In the genomic region with DNA sequence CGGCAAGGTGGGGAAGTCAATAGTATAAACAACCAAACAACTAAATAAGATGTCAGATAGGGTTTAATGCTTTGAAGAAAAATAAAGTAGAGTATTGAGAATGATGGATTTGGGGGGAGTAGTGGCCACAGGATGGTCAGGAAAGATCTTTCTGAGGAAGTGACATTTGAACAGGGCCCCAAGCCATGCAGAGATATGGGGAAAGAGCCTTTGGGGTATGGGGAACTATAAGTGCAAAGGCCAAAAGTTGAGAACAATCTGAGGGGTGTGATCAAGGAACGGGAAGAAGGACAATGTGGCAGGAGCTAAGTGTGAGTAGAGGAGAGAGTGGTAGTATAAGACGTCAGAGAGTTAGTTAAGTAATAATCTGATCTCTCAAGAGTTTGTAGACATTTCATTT, we compare ENCODE assay signal across 10 cellular contexts. TPM values are rescaled to one million over a fixed set of nuclear protein-coding genes. Genes with fewer than 3 reads are reported as not detected.
DNase-seq lines count a peak whose midpoint lies in the region; FAIRE-seq and TF ChIP-seq lines count a peak whose summit lies in the region.
"Had no signal": no experiment of that assay in that cellular context is flagged by ENCODE, and none has a peak within 500 bp of the region (broad histone marks: within the 10 kb centered on the region; RNA-seq: fewer than 3 reads in every experiment).

No MANE protein-coding gene starts in this region.

- dilution Hi-C loops in endothelial cell of umbilical vein (cut with MboI; ENCODE audit: extremely low pct_ligation_motif_present, low sequenced_read_pairs), result no loop called here

- peaks cover 19% of the 10 kb centered on the region for H3K4me1 Mint-ChIP-seq in T-helper 2 cell treated with Interferon-gamma antibody and Interleukin-4, amounts not matched to agents 5 μg/mL and 100 μg/mL, for 36 hours (ENCODE audit: low read depth)

- no peak overlapping the region for H2AFZ ChIP-seq in endothelial cell of umbilical vein (ENCODE audit: low read depth, low read length)

- H3K79me2 ChIP-seq in endothelial cell of umbilical vein (ENCODE audit: control insufficient read depth, insufficient read depth, low read length), result peaks cover 44% of the 10 kb centered on the region

- CTCF ChIA-PET in endothelial cell of umbilical vein (lab: Charles Lee), result no interaction called here

- no peak overlapping the region for H3K27ac ChIP-seq in endothelial cell of umbilical vein (ENCODE audit: insufficient read depth, low read depth, low read length)

- H3K27me3 Mint-ChIP-seq in T-helper 2 cell treated with Interferon-gamma antibody and Interleukin-4, amounts not matched to agents 5 μg/mL and 100 μg/mL, for 36 hours (ENCODE audit: low read depth), result peaks cover 15% of the 10 kb centered on the region

- POLR2A ChIA-PET in endothelial cell of umbilical vein (lab: Charles Lee), result no interaction called here

- H3K9me3 ChIP-seq in endothelial cell of umbilical vein (replicated peaks; ENCODE audit: control insufficient read depth, insufficient read depth, low read length), result no peaks in the 10 kb centered on the region
- H3K9me3 ChIP-seq in HAP-1, result no peaks in the 10 kb centered on the region

- no peaks in the 10 kb centered on the region for H3K27me3 ChIP-seq in endothelial cell of umbilical vein (ENCODE audit: control insufficient read depth in 2 of 2, insufficient read depth in 2 of 2, low read length in 2 of 2)
- H3K27me3 ChIP-seq in HAP-1 (ENCODE audit: low read depth), result no peaks in the 10 kb centered on the region

- TF ChIP-seq POLR2A in endothelial cell of umbilical vein (IDR thresholded peaks at IDR 0.05; ENCODE audit: low read depth, low read length), result no peak

- in situ Hi-C loops in HAP-1 (cut with MboI; ENCODE audit: low sequenced_read_pairs), result no loop called here

- no peak overlapping the region for H3K9ac ChIP-seq in endothelial cell of umbilical vein (replicated peaks; ENCODE audit: extremely low read depth, insufficient read depth, low read length)

- H3K4me3 Mint-ChIP-seq in T-helper 2 cell treated with Interferon-gamma antibody and Interleukin-4, amounts not matched to agents 5 μg/mL and 100 μg/mL, for 36 hours, result peak overlapping the region; percentile 96

- peaks cover 13% of the 10 kb centered on the region for H3K36me3 Mint-ChIP-seq in T-helper 2 cell treated with Interferon-gamma antibody and Interleukin-4, amounts not matched to agents 5 μg/mL and 100 μg/mL, for 36 hours (ENCODE audit: low read depth)

- peak overlapping the region; percentile 83 for H3K4me2 ChIP-seq in endothelial cell of umbilical vein (ENCODE audit: insufficient read depth, low read length)

- BruUV-seq in endothelial cell of umbilical vein (replicated peaks; lab: Mats Ljungman, UMichigan), result no TSS peak

- H3K4me3 ChIP-seq in endothelial cell of umbilical vein (replicated peaks in 1 of 3; ENCODE audit: insufficient read depth in 1 of 3, low read depth in 1 of 3, low read length in 3 of 3), result peak overlapping the region in 1 of 3 experiments; percentile 91
- peak overlapping the region; percentile 95 for H3K4me3 ChIP-seq in skeletal muscle cell (ENCODE audit: low read depth, low read length)
- H3K4me3 ChIP-seq in HAP-1, result no peak overlapping the region

- H3K4me1 ChIP-seq in endothelial cell of umbilical vein (ENCODE audit: control insufficient read depth, extremely low read depth, insufficient read depth, low read length) (peaks cover 10% of the 10 kb centered on the region), HAP-1 (peaks cover 8% of the 10 kb centered on the region)

- H3K9me3 Mint-ChIP-seq in T-helper 2 cell treated with Interferon-gamma antibody and Interleukin-4, amounts not matched to agents 5 μg/mL and 100 μg/mL, for 36 hours, result no peaks in the 10 kb centered on the region

- intact Hi-C loops in endothelial cell of umbilical vein (cut with micrococcal nuclease), result no loop called here

- H3K36me3 ChIP-seq in endothelial cell of umbilical vein (ENCODE audit: control insufficient read depth in 2 of 2, extremely low read depth in 1 of 2, insufficient read depth in 2 of 2, low read length in 2 of 2) (no peaks in the 10 kb centered on the region), HAP-1 (replicated peaks) (peaks cover 15% of the 10 kb centered on the region)

- FAIRE-seq in endothelial cell of umbilical vein (lab: Jason Lieb, UNC), result no peak

- H3K27ac Mint-ChIP-seq in T-helper 2 cell treated with Interferon-gamma antibody and Interleukin-4, amounts not matched to agents 5 μg/mL and 100 μg/mL, for 36 hours, result peak overlapping the region; percentile 42

- no peaks in the 10 kb centered on the region for H4K20me1 ChIP-seq in endothelial cell of umbilical vein (replicated peaks; ENCODE audit: control insufficient read depth, extremely low read depth, insufficient read depth, low read length)

- no peak for TF ChIP-seq CTCF in endothelial cell of umbilical vein (IDR thresholded peaks at IDR 0.05; ENCODE audit: extremely low read depth in 1 of 2, insufficient read depth in 1 of 2, low read depth in 1 of 2, low read length in 2 of 2)

- H3K9me1 ChIP-seq in endothelial cell of umbilical vein (replicated peaks; ENCODE audit: control insufficient read depth, extremely low read depth, insufficient read depth, low read length), result no peaks in the 10 kb centered on the region

- no peak for DNase-seq in T-helper 2 cell treated with Interferon-gamma antibody and Interleukin-4, amounts not matched to agents 5 μg/mL and 100 μg/mL, for 36 hours (ENCODE audit: low spot score)
- DNase-seq in T-helper 2 cell, result no peak
- peak; percentile 92 for DNase-seq in SIG-M5 treated with dmso at 0.1 percent for 504 hours (lab: John Stamatoyannopoulos, UW; ENCODE audit: unreplicated experiment)
- DNase-seq in endothelial cell of umbilical vein (ENCODE audit: low read depth, low spot score), result no peak
- DNase-seq in skeletal muscle cell (ENCODE audit: low read depth), result no peak
- DNase-seq in HAP-1 (ENCODE audit: low spot score in 2 of 2), result no peak
- DNase-seq in DMS114 treated with DMSO at 0.1 percent for 48 hours (lab: John Stamatoyannopoulos, UW; ENCODE audit: unreplicated experiment), result no peak
- no peak for DNase-seq in GDM1 (lab: John Stamatoyannopoulos, UW)
- DNase-seq: occipital lobe, substantia nigra had no signal

TF ChIP-seq in endothelial cell of umbilical vein, 7 proteins besides CTCF, POLR2A, EP300 and RAD21:
- TF ChIP-seq MYC (IDR thresholded peaks at IDR 0.05; ENCODE audit: low read depth, low read length) (no peak), JUN (IDR thresholded peaks at IDR 0.05; ENCODE audit: borderline replicate concordance, insufficient read depth, insufficient read length, low read depth) (no peak), FOS (IDR thresholded peaks at IDR 0.05; ENCODE audit: borderline replicate concordance, insufficient read depth, low read length) (no peak), GATA2 (IDR thresholded peaks at IDR 0.05; ENCODE audit: insufficient read depth, insufficient read length, low read depth, low read length) (no peak)
- TF ChIP-seq, protein P1, sequence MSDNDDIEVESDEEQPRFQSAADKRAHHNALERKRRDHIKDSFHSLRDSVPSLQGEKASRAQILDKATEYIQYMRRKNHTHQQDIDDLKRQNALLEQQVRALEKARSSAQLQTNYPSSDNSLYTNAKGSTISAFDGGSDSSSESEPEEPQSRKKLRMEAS (IDR thresholded peaks at IDR 0.05; ENCODE audit: insufficient read depth, insufficient read length), result no peak

RNA-seq across cellular contexts. Expression of gene MRPS35, which starts 1.3 kb away (rescaled TPM):
- 38.2 and 38.6 TPM in 2 replicates for total RNA-seq in endothelial cell of umbilical vein
- 17.3 and 22.7 TPM in 2 replicates for polyA plus RNA-seq in endothelial cell of umbilical vein
- 44.8 and 48.3 TPM in 2 replicates for polyA plus RNA-seq in endothelial cell of umbilical vein (2011; cell fraction: cytosol; rRNA removed)
- 20.6 and 23.1 TPM in 2 replicates for polyA plus RNA-seq in endothelial cell of umbilical vein (2011; cell fraction: nucleus; rRNA removed)
- polyA plus RNA-seq in endothelial cell of umbilical vein (2012), result 42.6 and 56.7 TPM in 2 replicates
- polyA minus RNA-seq in endothelial cell of umbilical vein, result 10.8 and 13.2 TPM in 2 replicates
- 80.6 TPM for polyA minus RNA-seq in endothelial cell of umbilical vein (2011; cell fraction: cytosol; rRNA and poly(A)+ RNA removed)
- polyA minus RNA-seq in endothelial cell of umbilical vein (2011; cell fraction: nucleus; rRNA and poly(A)+ RNA removed), result 6.1 and 9.0 TPM in 2 replicates

RNA-seq across cellular contexts. Expression of gene REP15, which starts 15.7 kb away (rescaled TPM):
- total RNA-seq in endothelial cell of umbilical vein, result 4.3 and 4.8 TPM in 2 replicates
- polyA plus RNA-seq in endothelial cell of umbilical vein, result 0.51 and 0.94 TPM in 2 replicates
- polyA plus RNA-seq in endothelial cell of umbilical vein (2011; cell fraction: cytosol; rRNA removed), result 0.83 and 0.94 TPM in 2 replicates
- 3.4 and 4.5 TPM in 2 replicates for polyA plus RNA-seq in endothelial cell of umbilical vein (2011; cell fraction: nucleus; rRNA removed)
- polyA plus RNA-seq in endothelial cell of umbilical vein (2012), result 1.3 and 2.2 TPM in 2 replicates
- polyA minus RNA-seq in endothelial cell of umbilical vein, result 2.0 and 3.0 TPM in 2 replicates
- polyA minus RNA-seq in endothelial cell of umbilical vein (2011; cell fraction: cytosol; rRNA and poly(A)+ RNA removed), result not detected
- 7.4 and 8.3 TPM in 2 replicates for polyA minus RNA-seq in endothelial cell of umbilical vein (2011; cell fraction: nucleus; rRNA and poly(A)+ RNA removed)
